In the genomic region with DNA sequence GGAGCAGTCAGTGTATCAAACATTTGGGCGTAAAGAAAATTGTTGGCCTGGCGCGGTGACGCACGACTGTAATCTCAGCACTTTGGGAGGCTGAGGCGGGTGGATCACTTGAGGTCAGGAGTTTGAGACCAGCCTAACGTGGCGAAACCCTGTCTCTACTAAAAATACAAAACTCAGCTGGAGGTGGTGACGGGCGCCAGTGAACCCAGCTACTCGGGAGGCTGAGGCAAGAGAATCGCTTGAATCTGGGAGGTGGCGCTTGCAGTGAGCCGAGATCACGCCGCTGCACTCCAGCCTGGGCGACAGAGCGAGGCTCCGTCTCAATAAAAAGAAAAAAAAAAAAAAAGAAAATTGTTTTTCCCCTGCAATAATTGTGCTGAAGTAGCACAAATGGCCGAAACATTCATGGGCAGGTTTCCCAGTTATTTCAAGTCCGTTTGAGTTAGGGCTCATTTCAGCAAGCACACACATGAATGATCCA, we compare ENCODE assay signal across 8 cellular contexts. TPM values are rescaled to one million over a fixed set of nuclear protein-coding genes. Genes with fewer than 3 reads are reported as not detected.
A peak's percentile ranks its signal among the peaks of the same experiment; 100 is the strongest.
DNase-seq lines count a peak whose midpoint lies in the region; ATAC-seq, FAIRE-seq and TF ChIP-seq lines count a peak whose summit lies in the region.

No MANE protein-coding gene starts in this region.

- in situ Hi-C loops in K562 (cut with MboI) = no loop called here

- H3K4me3 ChIP-seq in AG10803 (ENCODE audit: low read length) (peak overlapping the region; percentile 74), HL-60 (replicated peaks; ENCODE audit: insufficient read depth, low read length) (peak overlapping the region; percentile 69), K562 (peak overlapping the region; percentile 93), mesendoderm (ENCODE audit: low read length) (peak overlapping the region; percentile 45)

- CTCF ChIA-PET in K562 (lab: Yijun Ruan, JAX; ENCODE audit: low intra/inter-chr PET ratio) = interaction anchor here (0.7 kb wide), 1 partner anchor 22 kb away, joined by 3 read pairs; no protein-coding TSS in a partner anchor

- H3K9me3 ChIP-seq in K562 (replicated peaks; ENCODE audit: control insufficient read depth, insufficient read depth, low read depth, low read length) = no peaks in the 10 kb centered on the region

- TF ChIP-seq CTCF in AG10803 (conservative IDR thresholded peaks at IDR 0.05; ENCODE audit: low read length) (no peak), HL-60 (IDR thresholded peaks at IDR 0.05; ENCODE audit: insufficient read depth, low read length) (no peak), K562 (IDR thresholded peaks at IDR 0.05 in 2 of 3, conservative IDR thresholded peaks at IDR 0.05 in 1 of 3; ENCODE audit: insufficient read depth in 2 of 3, low read depth in 1 of 3, low read length in 3 of 3) (no peak)

- H3K9me1 ChIP-seq in K562 (ENCODE audit: control insufficient read depth, insufficient read depth, low read length) = no peaks in the 10 kb centered on the region

- H3K27ac ChIP-seq in HL-60 (replicated peaks) = peak overlapping the region; percentile 88
- H3K27ac ChIP-seq in K562 (ENCODE audit: extremely low read depth, low read depth, low read length) = peak overlapping the region; percentile 8; the same call in 2 of the 3 replicates
- H3K27ac ChIP-seq in mesendoderm (ENCODE audit: low read depth, low read length) = no peak overlapping the region

- H3K4me1 ChIP-seq in K562 (replicated peaks in 1 of 2; ENCODE audit: control insufficient read depth in 2 of 2, insufficient read depth in 2 of 2, low read length in 2 of 2) = peaks cover 21 to 26% of the 10 kb centered on the region in 2 experiments
- H3K4me1 ChIP-seq in mesendoderm (ENCODE audit: control insufficient read depth, low read depth, low read length) = no peaks in the 10 kb centered on the region

- TF ChIP-seq RAD21 in K562 (CRISPR knock-in tag; conservative IDR thresholded peaks at IDR 0.05 in 1 of 2, IDR thresholded peaks at IDR 0.05 in 1 of 2) = no peak

- peak overlapping the region; percentile 81 to 88 for H3K9ac ChIP-seq in K562 (ENCODE audit: insufficient read depth in 1 of 2, low read depth in 2 of 2, low read length in 2 of 2)
- H3K9ac ChIP-seq in mesendoderm (ENCODE audit: low read length) = peak overlapping the region; percentile 73

- H3K79me2 ChIP-seq in K562 (ENCODE audit: control insufficient read depth, insufficient read depth, low read length) = peaks cover 63% of the 10 kb centered on the region
- peaks cover 15% of the 10 kb centered on the region for H3K79me2 ChIP-seq in mesendoderm (ENCODE audit: control insufficient read depth, insufficient read depth, low read length)

- peak; percentile 36 for DNase-seq in AG10803 (ENCODE audit: low read depth)
- DNase-seq in HL-60 (ENCODE audit: low read depth in 1 of 2, low spot score in 1 of 2) = no peak
- DNase-seq in K562 (ENCODE audit: extremely low read depth in 1 of 4, low spot score in 3 of 4) = no peak
- no peak for DNase-seq in mesendoderm
- DNase-seq in GOT3 (lab: John Stamatoyannopoulos, UW) = no peak

- H3K18ac ChIP-seq in mesendoderm (ENCODE audit: low read length) = no peak overlapping the region

- peaks cover 38% of the 10 kb centered on the region for H3K36me3 ChIP-seq in K562 (ENCODE audit: control insufficient read depth, insufficient read depth, low read length)
- no peaks in the 10 kb centered on the region for H3K36me3 ChIP-seq in mesendoderm (ENCODE audit: control insufficient read depth, insufficient read depth, low read length)

- peak overlapping the region; percentile 73 for H3K4me2 ChIP-seq in K562 (ENCODE audit: insufficient read depth, low read length)
- H3K4me2 ChIP-seq in mesendoderm (ENCODE audit: low read length) = peak overlapping the region; percentile 67

- H2BK5ac ChIP-seq in mesendoderm (ENCODE audit: low read length) = no peak overlapping the region

- no peak overlapping the region for H2BK15ac ChIP-seq in mesendoderm (replicated peaks; ENCODE audit: low read depth)

- H3K79me1 ChIP-seq in mesendoderm (ENCODE audit: low read length) = peaks cover 4% of the 10 kb centered on the region

- no peak for ATAC-seq in K562
- ATAC-seq in GM18517 (IDR thresholded peaks at IDR 0.05; ENCODE audit: unreplicated experiment) = no peak
- ATAC-seq in HG03521 (IDR thresholded peaks at IDR 0.05; ENCODE audit: unreplicated experiment) = no peak
- no peak for ATAC-seq in GM19324 (IDR thresholded peaks at IDR 0.05; ENCODE audit: low FRiP score, unreplicated experiment)

- FAIRE-seq in K562 (lab: Jason Lieb, UNC) = no peak

- no peaks in the 10 kb centered on the region for H4K20me1 ChIP-seq in K562 (replicated peaks; ENCODE audit: control insufficient read depth, insufficient read depth, low read length)

- H3K27me3 ChIP-seq in HL-60 (ENCODE audit: insufficient read depth, poor library complexity, severe bottlenecking) (no peaks in the 10 kb centered on the region), K562 (ENCODE audit: control insufficient read depth in 2 of 2, insufficient read depth in 2 of 2, low read length in 2 of 2) (no peaks in the 10 kb centered on the region), mesendoderm (ENCODE audit: insufficient read depth, low read length, poor library complexity) (no peaks in the 10 kb centered on the region)

- no peak overlapping the region for H4K5ac ChIP-seq in mesendoderm (ENCODE audit: low read length)

- no peak for TF ChIP-seq EP300 in K562 (IDR thresholded peaks at IDR 0.05; ENCODE audit: low read length)

- intact Hi-C loops in K562 (cut with micrococcal nuclease) = loop anchor here (5.0 kb wide), 1 partner anchor 58 kb away; the partner anchor contains the start of gene ATMIN

- peak overlapping the region; percentile 76 for H3K56ac ChIP-seq in mesendoderm (ENCODE audit: low read length)

- no peak for TF ChIP-seq POLR2A in K562 (conservative IDR thresholded peaks at IDR 0.05)

- no peak overlapping the region for H4K8ac ChIP-seq in mesendoderm (ENCODE audit: low read depth, low read length)

- H2AK5ac ChIP-seq in mesendoderm (ENCODE audit: low read length) = no peak overlapping the region

- POLR2A ChIA-PET in K562 (lab: Yijun Ruan, JAX) = interaction anchor here (0.6 to 1.0 kb wide), 2 partner anchors 15 to 70 kb away, joined by 3 read pairs; no protein-coding TSS in a partner anchor

- H3K4ac ChIP-seq in mesendoderm (ENCODE audit: low read depth, low read length) = no peak overlapping the region

- no peak overlapping the region for H3K23ac ChIP-seq in mesendoderm (ENCODE audit: low read length)

- H2BK120ac ChIP-seq in mesendoderm (ENCODE audit: low read depth, low read length) = no peak overlapping the region

- 0 out of 2 replicates have a peak overlapping the region, but pooled peaks have one; percentile 29 for H2AFZ ChIP-seq in K562 (ENCODE audit: low read depth, low read length)

- 20% methylated on average over 21 of the region's 21 CpGs for WGBS in K562 (ENCODE audit: insufficient coverage, low coverage, missing lambda C conversion rate)
- no CpG with 5 or more reads among the region's 21 CpGs for WGBS in mesendoderm (ENCODE audit: extremely low coverage, insufficient coverage, low lambda C conversion rate)

- no TSS peak for BruUV-seq in K562 (replicated peaks; lab: Mats Ljungman, UMichigan)

RNA-seq across cellular contexts. Expression of gene GCSH, which starts 1.4 kb away (rescaled TPM):
- total RNA-seq in K562 (2011; cell fraction: chromatin; rRNA removed; ENCODE audit: low replicate concordance) = 13.7 and 40.7 TPM in 2 replicates
- 12.3 and 14.3 TPM in 2 replicates for total RNA-seq in K562 (2011; cell fraction: nucleolus; rRNA removed)
- total RNA-seq in K562 (2011; cell fraction: nucleoplasm; rRNA removed) = 27.1 and 44.8 TPM in 2 replicates
- total RNA-seq in K562 (2014; rRNA removed) = 61.0 and 69.3 TPM in 2 replicates
- total RNA-seq in K562 (2014; rRNA removed; fragmentation: Illumina TruSeq; extraction: Trizol) = 121 and 129 TPM in 2 replicates
- 108 and 119 TPM in 2 replicates for total RNA-seq in K562 (2015; rRNA removed; fragmentation: Illumina TruSeq; extraction: Trizol)
- 89.0 and 89.7 TPM in 2 replicates for total RNA-seq in K562 (2021)
- 33.2 and 61.1 TPM in 2 replicates for polyA plus RNA-seq in K562 (2011; rRNA removed)
- polyA plus RNA-seq in K562 (2011; cell fraction: cytosol; rRNA removed) = 17.5 and 17.8 TPM in 2 replicates
- 11.1 and 13.3 TPM in 2 replicates for polyA plus RNA-seq in K562 (2011; cell fraction: nucleus; rRNA removed)
- 42.4 and 83.6 TPM in 2 replicates for polyA plus RNA-seq in K562 (2012)
- polyA plus RNA-seq in K562 (2014; fragmentation: Illumina TruSeq; extraction: Trizol) = 94.4 and 109 TPM in 2 replicates
- 10 to 100 TPM; 35.0 to 35.2 TPM for polyA plus RNA-seq in K562 (2014; fragmentation: Nextera tagmentation; extraction: Ambion mirVana)
- 115 TPM in 2 replicates for polyA plus RNA-seq in K562 (2014; rRNA removed)
- polyA minus RNA-seq in K562 (2011; rRNA and poly(A)+ RNA removed) = 18.0 and 18.4 TPM in 2 replicates
- polyA minus RNA-seq in K562 (2011; cell fraction: cytosol; rRNA and poly(A)+ RNA removed) = 19.1 and 20.1 TPM in 2 replicates
- polyA minus RNA-seq in K562 (2011; cell fraction: nucleus; rRNA and poly(A)+ RNA removed) = 8.9 and 13.0 TPM in 2 replicates
- 100 TPM for polyA plus RNA-seq in mesendoderm (2013, experiment 1 of 2)
- polyA plus RNA-seq in mesendoderm (2013, experiment 2 of 2) = 102 TPM

RNA-seq across cellular contexts. Expression of gene C16orf46, which starts 17.8 kb away (rescaled TPM):
- total RNA-seq in K562 (2011; cell fraction: chromatin; rRNA removed; ENCODE audit: low replicate concordance) = 1.1 and 1.4 TPM in 2 replicates
- 0.26 and 0.67 TPM in 2 replicates for total RNA-seq in K562 (2011; cell fraction: nucleolus; rRNA removed)
- total RNA-seq in K562 (2011; cell fraction: nucleoplasm; rRNA removed) = 0.53 and 0.81 TPM in 2 replicates
- total RNA-seq in K562 (2014; rRNA removed) (0.54 TPM in 1 of 2 replicates, not detected in the other), K562 (2014; rRNA removed; fragmentation: Illumina TruSeq; extraction: Trizol) (0.19 TPM in 1 of 2 replicates, not detected in the other), K562 (2015; rRNA removed; fragmentation: Illumina TruSeq; extraction: Trizol) (0.23 and 0.33 TPM in 2 replicates), K562 (2021) (0.47 and 1.0 TPM in 2 replicates)
- polyA plus RNA-seq in K562 (2011; rRNA removed) (0.35 and 0.36 TPM in 2 replicates), K562 (2014; fragmentation: Illumina TruSeq; extraction: Trizol) (0.98 TPM in 1 of 2 replicates, not detected in the other), K562 (2014; fragmentation: Nextera tagmentation; extraction: Ambion mirVana) (under 1 TPM; 0.10 to 0.13 TPM), K562 (2014; rRNA removed) (0.52 and 1.7 TPM in 2 replicates)
- polyA plus RNA-seq in K562 (2011; cell fraction: cytosol; rRNA removed) = 0.62 and 0.63 TPM in 2 replicates
- 0.31 and 1.1 TPM in 2 replicates for polyA plus RNA-seq in K562 (2011; cell fraction: nucleus; rRNA removed)
- polyA plus RNA-seq in K562 (2012) = 0.98 and 1.7 TPM in 2 replicates
- polyA minus RNA-seq in K562 (2011; rRNA and poly(A)+ RNA removed) = 0.18 TPM in 1 of 2 replicates, not detected in the other
- not detected in 2 replicates for polyA minus RNA-seq in K562 (2011; cell fraction: cytosol; rRNA and poly(A)+ RNA removed)
- not detected in 2 replicates for polyA minus RNA-seq in K562 (2011; cell fraction: nucleus; rRNA and poly(A)+ RNA removed)
- 0.91 TPM for polyA plus RNA-seq in mesendoderm (2013, experiment 1 of 2)
- polyA plus RNA-seq in mesendoderm (2013, experiment 2 of 2) = 0.88 TPM

RNA-seq across cellular contexts. Expression of gene ATMIN, which starts 59.2 kb away (rescaled TPM):
- 22.3 and 56.7 TPM in 2 replicates for total RNA-seq in K562 (2011; cell fraction: chromatin; rRNA removed; ENCODE audit: low replicate concordance)
- 18.6 and 19.5 TPM in 2 replicates for total RNA-seq in K562 (2011; cell fraction: nucleolus; rRNA removed)
- total RNA-seq in K562 (2011; cell fraction: nucleoplasm; rRNA removed) = 27.1 and 32.0 TPM in 2 replicates
- total RNA-seq in K562 (2014; rRNA removed) = 16.5 and 20.5 TPM in 2 replicates
- total RNA-seq in K562 (2014; rRNA removed; fragmentation: Illumina TruSeq; extraction: Trizol) = 35.3 and 38.8 TPM in 2 replicates
- total RNA-seq in K562 (2015; rRNA removed; fragmentation: Illumina TruSeq; extraction: Trizol) = 39.4 and 40.9 TPM in 2 replicates
- 22.5 and 23.4 TPM in 2 replicates for total RNA-seq in K562 (2021)
- 21.3 and 29.2 TPM in 2 replicates for polyA plus RNA-seq in K562 (2011; rRNA removed)
- polyA plus RNA-seq in K562 (2011; cell fraction: cytosol; rRNA removed) = 12.2 and 16.4 TPM in 2 replicates
- 16.4 and 17.0 TPM in 2 replicates for polyA plus RNA-seq in K562 (2011; cell fraction: nucleus; rRNA removed)
- 13.7 and 17.9 TPM in 2 replicates for polyA plus RNA-seq in K562 (2012)
- 28.1 and 31.3 TPM in 2 replicates for polyA plus RNA-seq in K562 (2014; fragmentation: Illumina TruSeq; extraction: Trizol)
- polyA plus RNA-seq in K562 (2014; fragmentation: Nextera tagmentation; extraction: Ambion mirVana) = 1 to 10 TPM; 6.7 to 7.8 TPM
- 15.3 and 19.3 TPM in 2 replicates for polyA plus RNA-seq in K562 (2014; rRNA removed)
- 32.5 and 37.6 TPM in 2 replicates for polyA minus RNA-seq in K562 (2011; rRNA and poly(A)+ RNA removed)
- polyA minus RNA-seq in K562 (2011; cell fraction: cytosol; rRNA and poly(A)+ RNA removed) = 8.8 and 16.4 TPM in 2 replicates
- polyA minus RNA-seq in K562 (2011; cell fraction: nucleus; rRNA and poly(A)+ RNA removed) = 13.1 and 24.1 TPM in 2 replicates
- 42.0 TPM for polyA plus RNA-seq in mesendoderm (2013, experiment 1 of 2)
- 45.1 TPM for polyA plus RNA-seq in mesendoderm (2013, experiment 2 of 2)
